8 cellular contexts compared by ENCODE assay signal in the genomic region with DNA sequence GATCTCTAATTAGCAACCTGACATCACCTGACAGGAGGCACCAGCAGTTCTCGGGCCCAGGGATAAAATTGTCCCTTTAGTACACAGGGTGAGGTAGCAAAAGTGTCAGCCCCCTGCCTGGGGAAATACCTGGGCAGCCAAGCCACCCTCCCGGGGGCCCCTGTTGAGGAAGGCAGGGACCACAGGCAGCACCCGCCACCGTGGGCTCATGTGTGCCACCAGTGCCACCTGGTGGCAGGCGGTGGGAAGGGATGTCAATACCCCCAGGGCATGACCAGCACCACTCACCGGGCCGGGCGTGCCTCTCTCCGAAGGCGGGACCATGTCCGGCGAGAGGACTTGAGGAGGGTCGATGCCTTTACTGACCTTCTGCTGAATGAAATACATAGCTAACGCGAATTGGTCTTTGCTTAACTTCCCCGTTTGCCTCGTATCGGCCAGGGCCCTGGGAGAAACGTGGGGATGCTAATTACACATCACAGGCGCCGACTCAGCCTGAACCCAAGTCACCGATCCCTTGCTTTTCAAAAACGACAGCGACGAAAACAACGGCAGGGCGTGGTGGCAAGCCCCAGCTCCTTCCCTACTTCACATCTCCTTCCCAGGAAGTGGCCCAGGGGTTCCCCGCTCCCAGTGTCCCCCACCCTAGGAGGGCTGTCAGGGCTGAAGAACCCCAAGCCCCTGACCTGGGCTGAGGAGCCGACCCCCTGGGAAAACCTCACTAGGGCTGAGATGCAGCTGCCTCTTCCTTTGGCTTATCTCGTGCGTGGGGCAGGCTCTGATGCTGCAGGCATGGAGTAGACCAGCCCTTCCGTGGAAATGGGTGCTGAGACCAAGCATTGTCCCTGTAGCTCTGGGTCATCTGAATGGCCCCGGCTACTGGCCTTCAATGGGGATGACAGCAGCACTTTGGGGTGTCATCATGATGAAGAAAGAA. TPM values are rescaled to one million over a fixed set of nuclear protein-coding genes. Genes with fewer than 3 reads are reported as not detected.
A peak's percentile ranks its signal among the peaks of the same experiment; 100 is the strongest.
DNase-seq lines count a peak whose midpoint lies in the region; ATAC-seq and TF ChIP-seq lines count a peak whose summit lies in the region.

No MANE protein-coding gene starts in this region.

- H3F3A ChIP-seq in PC-3 (ENCODE audit: low read length, unreplicated experiment), result no peaks in the 10 kb centered on the region

- no TSS peak for BruUV-seq in PC-3 (replicated peaks; lab: Mats Ljungman, UMichigan)

- peaks cover 44% of the 10 kb centered on the region for H3K36me3 ChIP-seq in PC-3 (ENCODE audit: low read depth, low read length)
- H3K36me3 ChIP-seq in esophagus muscularis mucosa, result peaks cover 35 to 98% (median 84%) of the 10 kb centered on the region in 4 donors
- peaks cover 62 to 97% (median 96%) of the 10 kb centered on the region in 4 donors for H3K36me3 ChIP-seq in stomach

- H3K27me3 Mint-ChIP-seq in nephron (ENCODE audit: low read depth), result no peaks in the 10 kb centered on the region

- no peak overlapping the region for H3K4me2 ChIP-seq in PC-3 (ENCODE audit: low read length)

- no peak overlapping the region for H3K9ac ChIP-seq in PC-3 (ENCODE audit: low read length)

- H3K27ac ChIP-seq in AG04450 (ENCODE audit: low read depth, low read length) (no peak overlapping the region), PC-3 (ENCODE audit: low read length) (no peak overlapping the region), esophagus muscularis mucosa (replicated peaks in 1 of 4) (peak overlapping the region in 1 of 4 donors; percentile 7), stomach (peak overlapping the region in 1 of 5 donors; percentile 2)

- no peaks in the 10 kb centered on the region for H4K20me1 ChIP-seq in PC-3 (ENCODE audit: low read length)

- POLR2A ChIA-PET in AG04450 (lab: Yijun Ruan, JAX), result no interaction called here
- POLR2A ChIA-PET in PC-3 (lab: Charles Lee; ENCODE audit: unreplicated experiment), result no interaction called here

- no peaks in the 10 kb centered on the region for H3K79me2 ChIP-seq in PC-3 (ENCODE audit: low read length)

- H3K27ac Mint-ChIP-seq in nephron, result no peak overlapping the region

- CTCF ChIA-PET in AG04450 (lab: Charles Lee), result interaction anchor here (0.5 to 2.6 kb wide), 16 partner anchors 11 to 173 kb away, joined by 3 to 22 read pairs (median 4); no protein-coding TSS in a partner anchor
- CTCF ChIA-PET in PC-3 (lab: Charles Lee), result no interaction called here

- WGBS in esophagus muscularis mucosa, result 57% methylated on average over 24 of the region's 33 CpGs
- 52 to 63% (median 60%) methylated on average over 29 to 33 of the region's 33 CpGs for whole genome bisulfite sequencing in stomach, 5 donors

- peaks cover 51% of the 10 kb centered on the region for H3K36me3 Mint-ChIP-seq in nephron (ENCODE audit: low read depth)

- ATAC-seq in PC-3 (peak; percentile 89), HG03139 (IDR thresholded peaks at IDR 0.05; ENCODE audit: unreplicated experiment) (no peak)

- H3K4me3 Mint-ChIP-seq in nephron, result no peak overlapping the region

- H3K27me3 ChIP-seq in AG04450 (ENCODE audit: control insufficient read depth, insufficient read depth, low read length), result no peaks in the 10 kb centered on the region
- no peaks in the 10 kb centered on the region for H3K27me3 ChIP-seq in PC-3 (ENCODE audit: low read length)
- H3K27me3 ChIP-seq in esophagus muscularis mucosa, result no peaks in the 10 kb centered on the region
- no peaks in the 10 kb centered on the region for H3K27me3 ChIP-seq in stomach

- H3K9me3 ChIP-seq in AG04450 (ENCODE audit: control insufficient read depth, insufficient read depth, low read length), result no peaks in the 10 kb centered on the region
- H3K9me3 ChIP-seq in PC-3 (ENCODE audit: low read length), result no peaks in the 10 kb centered on the region
- H3K9me3 ChIP-seq in esophagus muscularis mucosa, result no peaks in the 10 kb centered on the region
- no peaks in the 10 kb centered on the region for H3K9me3 ChIP-seq in stomach

- H3K9me3 Mint-ChIP-seq in nephron, result no peaks in the 10 kb centered on the region

- TF ChIP-seq POLR2A in esophagus muscularis mucosa (IDR thresholded peaks at IDR 0.05; ENCODE audit: low read depth) (no peak), stomach (IDR thresholded peaks at IDR 0.05) (no peak)

- in situ Hi-C loops in GM13976 (cut with MboI; ENCODE audit: low sequenced_read_pairs, unreplicated experiment), result no loop called here

- no peaks in the 10 kb centered on the region for H3K9me2 ChIP-seq in PC-3 (replicated peaks; ENCODE audit: low read length)

- no peak overlapping the region for H2AFZ ChIP-seq in PC-3 (ENCODE audit: low read length)

- DNase-seq in AG04450 (ENCODE audit: low read depth, low spot score) (no peak), GM13976 (ENCODE audit: low spot score) (peak; percentile 91), PC-3 (peak; percentile 70), activated T-cell treated with anti-CD3 and anti-CD28 coated beads for 4 hours (peak; percentile 48), esophagus muscularis mucosa (ENCODE audit: extremely low spot score) (no peak), stomach (peak; percentile 75)

- H3K4me1 ChIP-seq in PC-3 (ENCODE audit: insufficient read depth, low read length) (no peaks in the 10 kb centered on the region), esophagus muscularis mucosa (peaks cover 7 to 32% (median 13%) of the 10 kb centered on the region in 4 donors), stomach (peaks cover 0 to 10% (median 8%) of the 10 kb centered on the region in 4 donors)

- TF ChIP-seq EP300 in esophagus muscularis mucosa (IDR thresholded peaks at IDR 0.05) (no peak), stomach (IDR thresholded peaks at IDR 0.05) (no peak)

- H3K4me3 ChIP-seq in AG04450 (ENCODE audit: low read depth, low read length) (no peak overlapping the region), PC-3 (ENCODE audit: low read length) (no peak overlapping the region), esophagus muscularis mucosa (no peak overlapping the region), stomach (no peak overlapping the region)

- no peaks in the 10 kb centered on the region for H3K4me1 Mint-ChIP-seq in nephron

- TF ChIP-seq CTCF in AG04450 (IDR thresholded peaks at IDR 0.05; ENCODE audit: low read depth, low read length) (peak; percentile 79), GM13976 (IDR thresholded peaks at IDR 0.05; ENCODE audit: borderline replicate concordance, control extremely low read depth, extremely low read depth, insufficient read depth, missing control alignments) (peak; percentile 84), PC-3 (conservative IDR thresholded peaks at IDR 0.05; ENCODE audit: low read depth, low read length) (peak; percentile 90), esophagus muscularis mucosa (IDR thresholded peaks at IDR 0.05) (peak; percentile 75 to 91 (median 76)), nephron (IDR thresholded peaks at IDR 0.05; ENCODE audit: unreplicated experiment in 3 of 3) (peak; percentile 69 to 79 (median 76)), stomach (IDR thresholded peaks at IDR 0.05) (peak in 5 of 7 experiments; percentile 79 to 89 (median 82))

- intact Hi-C loops in PC-3 (cut with micrococcal nuclease), result no loop called here
- intact Hi-C loops in esophagus muscularis mucosa (cut with DNase I), result no loop called here
- intact Hi-C loops in stomach (cut with DNase I; ENCODE audit: low total_unique reads), result no loop called here

RNA-seq across cellular contexts. Expression of a gene that starts 53.8 kb away (rescaled TPM):
- polyA plus RNA-seq in AG04450 (2011; rRNA removed) (14.4 and 14.7 TPM in 2 replicates), stomach (10 to 100 TPM; 15.6 to 20.2 (median 16.2) TPM)
- polyA minus RNA-seq in AG04450 (2011; rRNA and poly(A)+ RNA removed), result 24.5 and 30.5 TPM in 2 replicates
- total RNA-seq in PC-3 (2014; rRNA removed) (18.1 and 23.8 TPM in 2 replicates), esophagus muscularis mucosa (10 to 100 TPM; 14.2 to 30.8 (median 18.0) TPM), stomach (10 to 100 TPM; 17.7 to 67.7 (median 26.1) TPM)

Comparison
In these comparisons a context has a peak if more than half of its experiments do, and no peak if none do; other contexts are left out.
1. DNase-seq: peak in GM13976 (single experiment), PC-3 (single experiment), activated T-cell treated with anti-CD3 and anti-CD28 coated beads for 4 hours (single experiment) and stomach (single experiment); none in AG04450 (single experiment) and esophagus muscularis mucosa (single experiment).
2. Peak in every context shown above with its lines, with median percentiles within 50 percentile points of each other: CTCF ChIP-seq.